ENCODE assay signal across 9 cellular contexts in the genomic region with DNA sequence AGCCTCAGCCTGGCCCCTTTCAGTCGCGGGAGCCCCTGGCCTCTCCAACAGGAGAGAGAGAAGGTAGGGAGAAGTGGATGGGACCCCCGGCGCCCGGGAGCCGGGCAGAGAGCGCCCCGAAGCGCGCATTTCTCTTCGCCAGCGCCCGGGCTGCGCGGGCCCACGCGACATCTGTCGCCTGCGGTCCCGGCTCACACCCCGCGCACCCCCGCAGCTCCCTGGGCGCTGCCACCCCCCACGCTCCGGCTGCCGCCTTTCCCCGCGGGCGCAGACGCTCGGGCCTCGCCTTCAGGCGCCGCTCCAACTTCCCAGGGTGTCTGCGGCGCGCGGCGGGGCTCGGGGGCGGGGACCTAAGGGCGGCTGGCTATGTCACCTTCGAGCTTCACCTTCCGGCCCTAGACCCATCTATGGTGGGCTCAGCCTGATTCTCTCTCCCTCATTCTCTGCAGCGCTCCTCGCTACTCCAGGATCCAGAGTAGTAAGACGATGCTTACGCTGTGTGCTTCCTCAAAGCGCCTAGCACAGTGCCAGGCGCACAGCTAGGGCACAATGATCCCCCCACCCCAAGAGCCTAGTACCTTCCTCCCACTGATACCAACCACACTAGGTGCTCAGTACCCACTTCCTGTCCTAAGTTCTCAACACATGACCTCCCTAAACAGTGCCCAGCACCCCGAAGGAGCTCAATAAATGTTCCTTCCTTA. TPM values are rescaled to one million over a fixed set of nuclear protein-coding genes. Genes with fewer than 3 reads are reported as not detected.
A peak's percentile ranks its signal among the peaks of the same experiment; 100 is the strongest.
DNase-seq lines count a peak whose midpoint lies in the region; ATAC-seq and TF ChIP-seq lines count a peak whose summit lies in the region.
"Had no signal": no experiment of that assay in that cellular context is flagged by ENCODE, and none has a peak within 500 bp of the region (broad histone marks: within the 10 kb centered on the region; RNA-seq: fewer than 3 reads in every experiment).

No MANE protein-coding gene starts in this region.

- H3K9me3 ChIP-seq in heart right ventricle, result peaks cover 0 to 5% (median 0%) of the 10 kb centered on the region in 11 donors
- H3K9me3 ChIP-seq in thoracic aorta, result peaks cover 4% of the 10 kb centered on the region

- H3K27me3 ChIP-seq in heart right ventricle (peaks cover 7 to 99% (median 85%) of the 10 kb centered on the region in 7 donors), thoracic aorta (replicated peaks; ENCODE audit: insufficient read depth) (peaks cover 22% of the 10 kb centered on the region)

- intact Hi-C loops in heart right ventricle (cut with DNase I), result loop anchor here in 5 of 10 donors (5.0 to 10.0 kb wide), 3 partner anchors 172 to 177 kb away; no protein-coding TSS in a partner anchor
- intact Hi-C loops in cardiac septum (cut with DNase I), result loop anchor here (5.0 kb wide), 1 partner anchor 177 kb away; no protein-coding TSS in a partner anchor

- H3K36me3 ChIP-seq in heart right ventricle, result no peaks in the 10 kb centered on the region
- no peaks in the 10 kb centered on the region for H3K36me3 ChIP-seq in thoracic aorta

- TF ChIP-seq CTCF in heart right ventricle (IDR thresholded peaks at IDR 0.05), result no peak
- no peak for TF ChIP-seq CTCF in thoracic aorta (IDR thresholded peaks at IDR 0.05)
- TF ChIP-seq CTCF in GM10266 (IDR thresholded peaks at IDR 0.05; ENCODE audit: control insufficient read depth, insufficient read depth, low read depth, missing control alignments), result no peak

- H3K27me3 Mint-ChIP-seq in immature natural killer cell (ENCODE audit: low read depth in 3 of 3), result peaks cover 17 to 34% (median 28%) of the 10 kb centered on the region in 3 donors

- peak overlapping the region; percentile 2 to 76 (median 61) for H3K4me3 Mint-ChIP-seq in immature natural killer cell

- 2% methylated on average over 52 of the region's 52 CpGs for WGBS in heart right ventricle, 2 donors

- no peak overlapping the region for H3K27ac ChIP-seq in heart right ventricle
- H3K27ac ChIP-seq in thoracic aorta, result no peak overlapping the region
- H3K27ac ChIP-seq: epithelial cell of prostate had no signal

- ATAC-seq in heart right ventricle (peak in 1 of 8 donors; percentile 28), thoracic aorta (ENCODE audit: insufficient number of reproducible peaks, low FRiP score, low read depth) (no peak), HG03460 (IDR thresholded peaks at IDR 0.05; ENCODE audit: unreplicated experiment) (no peak)
- ATAC-seq in activated CD4-positive, CD25-positive, alpha-beta regulatory T cell treated with anti-CD3 and anti-CD28 coated beads, Interleukin-2, amount 50 U/mL, for 24 hours, result no peak

- H3K4me1 Mint-ChIP-seq in immature natural killer cell, result peaks cover 14 to 28% of the 10 kb centered on the region in 2 donors

- peaks cover 0 to 3% (median 1%) of the 10 kb centered on the region in 6 donors for H3K9me3 Mint-ChIP-seq in immature natural killer cell

- DNase-seq in heart right ventricle (no peak), cardiac septum (ENCODE audit: low spot score) (no peak), immature natural killer cell (no peak), thoracic aorta (ENCODE audit: low spot score) (no peak), GM10266 (ENCODE audit: extremely low spot score) (no peak)
- DNase-seq in activated CD8-positive, alpha-beta memory T cell treated with anti-CD3 and anti-CD28 coated beads for 24 hours, result peak; percentile 61

- peak overlapping the region in 9 of 10 donors; percentile 27 to 54 (median 44) for H3K4me3 ChIP-seq in heart right ventricle
- peak overlapping the region; percentile 48 for H3K4me3 ChIP-seq in thoracic aorta

- H3K27ac Mint-ChIP-seq in immature natural killer cell, result no peak overlapping the region

- peaks cover 0 to 1% (median 0%) of the 10 kb centered on the region in 3 donors for H3K36me3 Mint-ChIP-seq in immature natural killer cell

- H3K4me1 ChIP-seq in heart right ventricle (peaks cover 8 to 43% (median 32%) of the 10 kb centered on the region in 9 donors), thoracic aorta (ENCODE audit: control insufficient read depth in 1 of 2, low read depth in 2 of 2) (peaks cover 15 to 44% of the 10 kb centered on the region in 2 donors)

RNA-seq across cellular contexts. Expression of a gene that starts 1.6 kb away (rescaled TPM):
- total RNA-seq in heart right ventricle (1 to 10 TPM in 2 of 10 donors, under 1 TPM in 6, not detected in 2; 0.25 to 2.9 (median 0.57) TPM), cardiac septum (0.59 TPM), thoracic aorta (under 1 TPM in 1 of 2 donors, not detected in 1; 0.14 TPM)
- polyA plus RNA-seq in heart right ventricle (under 1 TPM; 0.03 to 0.07 TPM), immature natural killer cell (not detected)

RNA-seq across cellular contexts. Expression of a gene that starts 31.1 kb away (rescaled TPM):
- total RNA-seq in heart right ventricle (10 to 100 TPM in 1 of 10 donors, 1 to 10 TPM in 9; 5.3 to 11.3 (median 7.6) TPM), cardiac septum (10.4 TPM), thoracic aorta (10 to 100 TPM; 12.6 to 25.0 TPM)
- polyA plus RNA-seq in heart right ventricle (1 to 10 TPM; 2.4 to 3.7 TPM), immature natural killer cell (10 to 100 TPM in 2 of 3 donors, 1 to 10 TPM in 1; 6.6 to 11.6 (median 10.6) TPM)
